8 cellular contexts compared by ENCODE assay signal in the genomic region with DNA sequence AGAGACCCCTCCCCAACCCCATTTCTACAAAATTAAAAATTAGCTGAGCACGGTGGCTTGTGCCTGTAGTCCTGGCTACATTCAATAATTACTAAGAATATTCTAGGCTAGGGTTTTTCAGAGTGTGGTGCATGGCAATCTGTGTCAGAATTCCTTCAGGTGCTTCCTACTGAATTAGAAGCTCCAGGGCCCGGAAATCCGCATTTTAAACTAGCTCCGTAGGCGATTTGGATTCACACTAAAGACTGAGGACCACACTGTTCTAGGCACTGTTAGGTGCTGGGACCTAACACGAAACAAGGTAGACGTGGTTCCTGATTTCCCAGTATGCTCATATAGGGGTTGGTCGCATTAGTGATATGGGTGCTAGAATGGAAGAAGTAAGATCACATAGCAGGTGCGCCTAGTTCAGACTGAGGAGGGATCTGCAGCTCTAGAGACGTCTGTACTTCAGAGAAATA. TPM values are rescaled to one million over a fixed set of nuclear protein-coding genes. Genes with fewer than 3 reads are reported as not detected.
A peak's percentile ranks its signal among the peaks of the same experiment; 100 is the strongest.
DNase-seq lines count a peak whose midpoint lies in the region; ATAC-seq and TF ChIP-seq lines count a peak whose summit lies in the region.

No MANE protein-coding gene starts in this region.

- H4K20me1 ChIP-seq in neural cell (ENCODE audit: insufficient read depth) = no peaks in the 10 kb centered on the region

- no peaks in the 10 kb centered on the region for H3K9me2 ChIP-seq in neural cell (ENCODE audit: insufficient read depth, low read length)

- H3K36me3 ChIP-seq in neural cell (ENCODE audit: insufficient read depth, low read length) = no peaks in the 10 kb centered on the region

- no peak for TF ChIP-seq CTCF in neural cell (IDR thresholded peaks at IDR 0.05; ENCODE audit: poor library complexity, severe bottlenecking)

- ATAC-seq in activated CD4-positive, CD25-positive, alpha-beta regulatory T cell treated with anti-CD3 and anti-CD28 coated beads, Interleukin-2, amount 50 U/mL, for 24 hours = peak; percentile 7 to 15

- H3K36me3 Mint-ChIP-seq in IgD-negative memory B cell = no peaks in the 10 kb centered on the region
- H3K36me3 Mint-ChIP-seq in dendritic cell treated with granulocyte-macrophage colony-stimulating factor and Interleukin-4, amounts not matched to agents 40 ng/mL and 50 ng/mL, for 4 days (ENCODE audit: low read depth) = peaks cover 33% of the 10 kb centered on the region

- H3K9ac ChIP-seq in neural cell (ENCODE audit: low read length) = peak overlapping the region; percentile 90

- H3K4me3 Mint-ChIP-seq in IgD-negative memory B cell = peak overlapping the region; percentile 83 to 96 (median 94)
- peak overlapping the region; percentile 71 for H3K4me3 Mint-ChIP-seq in dendritic cell treated with granulocyte-macrophage colony-stimulating factor and Interleukin-4, amounts not matched to agents 40 ng/mL and 50 ng/mL, for 4 days

- H3K9me3 Mint-ChIP-seq in IgD-negative memory B cell = no peaks in the 10 kb centered on the region
- H3K9me3 Mint-ChIP-seq in dendritic cell treated with granulocyte-macrophage colony-stimulating factor and Interleukin-4, amounts not matched to agents 40 ng/mL and 50 ng/mL, for 4 days = peaks cover 9% of the 10 kb centered on the region

- intact Hi-C loops in dendritic cell treated with granulocyte-macrophage colony-stimulating factor and Interleukin-4, amounts not matched to agents 40 ng/mL and 50 ng/mL, for 4 days (cut with micrococcal nuclease) = loop anchor here (1.0 kb wide), 2 partner anchors 29 to 39 kb away; a partner anchor contains a TSS

- H3K4me2 ChIP-seq in neural cell (ENCODE audit: low read length) = peak overlapping the region; percentile 76

- no peaks in the 10 kb centered on the region for H3K27me3 ChIP-seq in neural cell (ENCODE audit: insufficient read depth, low read depth, low read length)

- H3K27ac ChIP-seq in neural cell (ENCODE audit: low read length) = peak overlapping the region; percentile 96

- TF ChIP-seq EP300 in neural cell (conservative IDR thresholded peaks at IDR 0.05; ENCODE audit: poor library complexity, severe bottlenecking) = no peak

- DNase-seq in activated CD4-positive, CD25-positive, alpha-beta regulatory T cell (lab: John Stamatoyannopoulos, UW) = no peak
- DNase-seq in stimulated activated CD4-positive, alpha-beta T cell treated with anti-CD3 and anti-CD28 coated beads, Interleukin-2, amount 100 ng/mL, for 24 hours = no peak
- DNase-seq in RPMI8226 (no peak), putamen (ENCODE audit: low spot score) (no peak)

- H2AFZ ChIP-seq in neural cell (ENCODE audit: low read depth, low read length) = peak overlapping the region; percentile 87

- H3K9me3 ChIP-seq in neural cell (ENCODE audit: low read length) = no peaks in the 10 kb centered on the region

- H3K27me3 Mint-ChIP-seq in IgD-negative memory B cell = no peaks in the 10 kb centered on the region
- H3K27me3 Mint-ChIP-seq in dendritic cell treated with granulocyte-macrophage colony-stimulating factor and Interleukin-4, amounts not matched to agents 40 ng/mL and 50 ng/mL, for 4 days = peaks cover 4% of the 10 kb centered on the region

- H3F3A ChIP-seq in neural cell (ENCODE audit: insufficient read depth, low read length, poor library complexity, severe bottlenecking) = no peaks in the 10 kb centered on the region

- no peak for TF ChIP-seq RAD21 in neural cell (conservative IDR thresholded peaks at IDR 0.05)

- peak overlapping the region; percentile 78 for H3K4me3 ChIP-seq in neural cell (ENCODE audit: low read length)

- peak overlapping the region; percentile 76 to 98 (median 95) for H3K27ac Mint-ChIP-seq in IgD-negative memory B cell
- peak overlapping the region; percentile 83 for H3K27ac Mint-ChIP-seq in dendritic cell treated with granulocyte-macrophage colony-stimulating factor and Interleukin-4, amounts not matched to agents 40 ng/mL and 50 ng/mL, for 4 days

- H3K4me1 Mint-ChIP-seq in IgD-negative memory B cell = peaks cover 2 to 12% (median 11%) of the 10 kb centered on the region in 3 donors
- peaks cover 33% of the 10 kb centered on the region for H3K4me1 Mint-ChIP-seq in dendritic cell treated with granulocyte-macrophage colony-stimulating factor and Interleukin-4, amounts not matched to agents 40 ng/mL and 50 ng/mL, for 4 days (ENCODE audit: low read depth)

- H3K79me2 ChIP-seq in neural cell (replicated peaks; ENCODE audit: insufficient read depth, low read length) = no peaks in the 10 kb centered on the region

TF ChIP-seq in neural cell, 6 proteins besides CTCF, POLR2A, EP300 and RAD21:
- TF ChIP-seq EZH2 (IDR thresholded peaks at IDR 0.05; ENCODE audit: borderline replicate concordance, insufficient read depth, low read length, poor library complexity, severe bottlenecking) = no peak
- no peak for TF ChIP-seq POLR2AphosphoS5 (IDR thresholded peaks at IDR 0.05)
- TF ChIP-seq, protein P1, sequence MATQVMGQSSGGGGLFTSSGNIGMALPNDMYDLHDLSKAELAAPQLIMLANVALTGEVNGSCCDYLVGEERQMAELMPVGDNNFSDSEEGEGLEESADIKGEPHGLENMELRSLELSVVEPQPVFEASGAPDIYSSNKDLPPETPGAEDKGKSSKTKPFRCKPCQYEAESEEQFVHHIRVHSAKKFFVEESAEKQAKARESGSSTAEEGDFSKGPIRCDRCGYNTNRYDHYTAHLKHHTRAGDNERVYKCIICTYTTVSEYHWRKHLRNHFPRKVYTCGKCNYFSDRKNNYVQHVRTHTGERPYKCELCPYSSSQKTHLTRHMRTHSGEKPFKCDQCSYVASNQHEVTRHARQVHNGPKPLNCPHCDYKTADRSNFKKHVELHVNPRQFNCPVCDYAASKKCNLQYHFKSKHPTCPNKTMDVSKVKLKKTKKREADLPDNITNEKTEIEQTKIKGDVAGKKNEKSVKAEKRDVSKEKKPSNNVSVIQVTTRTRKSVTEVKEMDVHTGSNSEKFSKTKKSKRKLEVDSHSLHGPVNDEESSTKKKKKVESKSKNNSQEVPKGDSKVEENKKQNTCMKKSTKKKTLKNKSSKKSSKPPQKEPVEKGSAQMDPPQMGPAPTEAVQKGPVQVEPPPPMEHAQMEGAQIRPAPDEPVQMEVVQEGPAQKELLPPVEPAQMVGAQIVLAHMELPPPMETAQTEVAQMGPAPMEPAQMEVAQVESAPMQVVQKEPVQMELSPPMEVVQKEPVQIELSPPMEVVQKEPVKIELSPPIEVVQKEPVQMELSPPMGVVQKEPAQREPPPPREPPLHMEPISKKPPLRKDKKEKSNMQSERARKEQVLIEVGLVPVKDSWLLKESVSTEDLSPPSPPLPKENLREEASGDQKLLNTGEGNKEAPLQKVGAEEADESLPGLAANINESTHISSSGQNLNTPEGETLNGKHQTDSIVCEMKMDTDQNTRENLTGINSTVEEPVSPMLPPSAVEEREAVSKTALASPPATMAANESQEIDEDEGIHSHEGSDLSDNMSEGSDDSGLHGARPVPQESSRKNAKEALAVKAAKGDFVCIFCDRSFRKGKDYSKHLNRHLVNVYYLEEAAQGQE (IDR thresholded peaks at IDR 0.05; ENCODE audit: borderline replicate concordance) = no peak
- TF ChIP-seq SMC3 (conservative IDR thresholded peaks at IDR 0.05; ENCODE audit: poor library complexity) = no peak
- TF ChIP-seq MXI1 (conservative IDR thresholded peaks at IDR 0.05; ENCODE audit: poor library complexity, severe bottlenecking) = no peak

RNA-seq across cellular contexts. Expression of a gene that starts 0.6 kb away (rescaled TPM):
- polyA plus RNA-seq in IgD-negative memory B cell (64.8 TPM), neural cell (73.6 and 101 TPM in 2 replicates)
- 15.3 and 22.4 TPM in 2 replicates for polyA minus RNA-seq in neural cell

RNA-seq across cellular contexts. Expression of a gene that starts 12.7 kb away (rescaled TPM):
- polyA plus RNA-seq in IgD-negative memory B cell (1.2 TPM), neural cell (28.1 and 37.0 TPM in 2 replicates)
- polyA minus RNA-seq in neural cell = 8.0 and 8.2 TPM in 2 replicates

RNA-seq across cellular contexts. Expression of a gene that starts 23.4 kb away (rescaled TPM):
- polyA plus RNA-seq in IgD-negative memory B cell (19.6 TPM), neural cell (25.6 and 26.2 TPM in 2 replicates)
- 34.7 and 43.3 TPM in 2 replicates for polyA minus RNA-seq in neural cell

RNA-seq across cellular contexts. Expression of a gene that starts 23.6 kb away (rescaled TPM):
- polyA plus RNA-seq in IgD-negative memory B cell (31.1 TPM), neural cell (185 and 204 TPM in 2 replicates)
- 45.5 and 49.7 TPM in 2 replicates for polyA minus RNA-seq in neural cell

RNA-seq across cellular contexts. Expression of a gene that starts 27.9 kb away (rescaled TPM):
- polyA plus RNA-seq in IgD-negative memory B cell (55.6 TPM), neural cell (156 and 164 TPM in 2 replicates)
- polyA minus RNA-seq in neural cell = 109 and 110 TPM in 2 replicates

Comparison
In these comparisons a context has a peak if more than half of its experiments do, and no peak if none do; other contexts are left out.
1. RNA of a gene that starts 12.7 kb away (polyA plus RNA-seq): 28.1 to 37.0 TPM in neural cell; 1.2 TPM in IgD-negative memory B cell (single experiment); every median in the first group is over 10 times any median in the second.